ENCODE assay signal across 20 cellular contexts in the genomic region with DNA sequence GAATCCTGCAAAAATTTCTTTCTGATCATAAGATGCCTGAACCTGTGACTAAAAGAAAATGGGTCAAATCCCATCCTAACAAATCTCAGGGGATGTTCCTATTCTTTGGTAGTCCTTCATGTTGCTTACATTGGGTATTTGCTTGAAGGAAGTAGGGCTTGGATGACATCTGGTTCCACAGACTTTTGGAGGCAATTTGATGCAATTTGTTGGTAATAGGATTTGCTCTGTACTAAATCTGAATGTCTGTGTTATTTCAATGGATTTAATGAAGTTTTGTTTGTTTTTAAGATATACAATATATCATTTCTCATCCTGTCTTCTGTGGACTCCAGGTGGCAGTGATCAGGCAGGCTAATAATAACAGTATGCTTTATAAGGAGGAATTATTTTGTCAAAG.
DNase-seq lines count a peak whose midpoint lies in the region; ATAC-seq and TF ChIP-seq lines count a peak whose summit lies in the region.
"Had no signal": no experiment of that assay in that cellular context is flagged by ENCODE, and none has a peak within 500 bp of the region (broad histone marks: within the 10 kb centered on the region; RNA-seq: fewer than 3 reads in every experiment).

No MANE protein-coding gene starts in this region.

- BruUV-seq in Calu3 (replicated peaks; lab: Mats Ljungman, UMichigan) = no TSS peak

- no peak for DNase-seq in Calu3
- peak; percentile 89 for DNase-seq in NCI-H82 (lab: John Stamatoyannopoulos, UW)
- peak; percentile 92 for DNase-seq in SK-N-DZ (ENCODE audit: low spot score)
- no peak for DNase-seq in foreskin keratinocyte
- DNase-seq in GM19238 (ENCODE audit: insufficient read length, low spot score) = no peak
- no peak for DNase-seq in left lobe of liver (ENCODE audit: low spot score)
- DNase-seq in KG1 (lab: John Stamatoyannopoulos, UW) = no peak
- DNase-seq: CD8-positive, alpha-beta T cell; DMS 273 treated with DMSO at 0.1 percent for 48 hours; DMS79; EL; GDM1; GM23248; H7; HCEC 1CT had no signal

- peaks cover 24% of the 10 kb centered on the region for H3K4me1 Mint-ChIP-seq in Calu3 (ENCODE audit: low read depth, unreplicated experiment)
- H3K4me1 Mint-ChIP-seq: B cell; CD4-positive, CD25-positive, alpha-beta regulatory T cell had no signal

- no peaks in the 10 kb centered on the region for H3K4me1 ChIP-seq in foreskin keratinocyte
- H3K4me1 ChIP-seq: BLaER1 had no signal

- TF ChIP-seq CTCF in Calu3 (IDR thresholded peaks at IDR 0.05; ENCODE audit: unreplicated experiment) = no peak
- TF ChIP-seq CTCF in foreskin keratinocyte (conservative IDR thresholded peaks at IDR 0.05) = peak; percentile 13

- ATAC-seq in foreskin keratinocyte = no peak
- ATAC-seq in left lobe of liver = no peak
- ATAC-seq: CD8-positive, alpha-beta T cell had no signal

- no peak overlapping the region for H3K27ac ChIP-seq in foreskin keratinocyte
- H3K27ac ChIP-seq: 22Rv1, BLaER1, C4-2B, GM23248 had no signal

- H3K9me3 Mint-ChIP-seq in Calu3 (ENCODE audit: low read depth, unreplicated experiment) = no peaks in the 10 kb centered on the region
- H3K9me3 Mint-ChIP-seq: CD8-positive, alpha-beta T cell had no signal

- peak overlapping the region; percentile 31 for H3K27ac Mint-ChIP-seq in Calu3 (ENCODE audit: unreplicated experiment)
- H3K27ac Mint-ChIP-seq: B cell; CD4-positive, CD25-positive, alpha-beta regulatory T cell; CD8-positive, alpha-beta T cell had no signal

- no peak overlapping the region for H3K4me3 Mint-ChIP-seq in Calu3 (ENCODE audit: low read depth, unreplicated experiment)
- H3K4me3 Mint-ChIP-seq: B cell; CD4-positive, CD25-positive, alpha-beta regulatory T cell; CD8-positive, alpha-beta T cell had no signal

- H3K36me3 Mint-ChIP-seq in Calu3 (ENCODE audit: insufficient read depth, unreplicated experiment) = no peaks in the 10 kb centered on the region
- H3K36me3 Mint-ChIP-seq: CD4-positive, CD25-positive, alpha-beta regulatory T cell; CD8-positive, alpha-beta T cell had no signal

- no peaks in the 10 kb centered on the region for H3K27me3 Mint-ChIP-seq in Calu3 (ENCODE audit: unreplicated experiment)

- peaks cover 2% of the 10 kb centered on the region for H3K27me3 ChIP-seq in foreskin keratinocyte
- H3K27me3 ChIP-seq: BLaER1 had no signal

- intact Hi-C loops in Calu3 (cut with micrococcal nuclease; ENCODE audit: unreplicated experiment) = no loop called here

- CTCF ChIA-PET in Calu3 (lab: Charles Lee) = interaction anchor here (0.9 kb wide), 1 partner anchor 22 kb away, joined by 3 read pairs; no protein-coding TSS in a partner anchor

Comparison
In these comparisons a context has a peak if more than half of its experiments do, and no peak if none do; other contexts are left out.
1. DNase-seq: peak in NCI-H82 (single experiment) and SK-N-DZ (single experiment); none in Calu3 (single experiment), foreskin keratinocyte (0 of 2), GM19238 (single experiment), left lobe of liver (single experiment) and KG1 (single experiment).